13 cellular contexts compared by ENCODE assay signal in genomic region chr11:120147094-120147949, GRCh38. TPM values are rescaled to one million over a fixed set of nuclear protein-coding genes. Genes with fewer than 3 reads are reported as not detected.
A peak's percentile ranks its signal among the peaks of the same experiment; 100 is the strongest.
DNase-seq lines count a peak whose midpoint lies in the region; TF ChIP-seq lines count a peak whose summit lies in the region.
"Had no signal": no experiment of that assay in that cellular context is flagged by ENCODE, and none has a peak within 500 bp of the region (broad histone marks: within the 10 kb centered on the region; RNA-seq: fewer than 3 reads in every experiment).

No MANE protein-coding gene starts in this region.

- H2AFZ ChIP-seq in SK-N-SH (ENCODE audit: low read depth): no peak overlapping the region

- POLR2A ChIA-PET in SK-N-SH (lab: Yijun Ruan, JAX): no interaction called here

- H3K27me3 ChIP-seq in esophagus squamous epithelium: peaks cover 0 to 44% (median 0%) of the 10 kb centered on the region in 4 donors
- H3K27me3 ChIP-seq in SK-N-SH (ENCODE audit: insufficient read depth): peaks cover 22% of the 10 kb centered on the region; the same call in 1 of the 2 replicates

- H3K4me2 ChIP-seq in SK-N-SH: no peak overlapping the region

- H3F3A ChIP-seq in SK-N-SH (replicated peaks; ENCODE audit: insufficient read depth): no peaks in the 10 kb centered on the region

- no peaks in the 10 kb centered on the region for H3K36me3 ChIP-seq in esophagus squamous epithelium
- H3K36me3 ChIP-seq in SK-N-SH (replicated peaks in 1 of 2; ENCODE audit: control insufficient read depth in 1 of 2, insufficient read depth in 2 of 2, low read length in 1 of 2): no peaks in the 10 kb centered on the region

- H3K9me2 ChIP-seq in SK-N-SH: no peaks in the 10 kb centered on the region

- TF ChIP-seq RAD21 in SK-N-SH (IDR thresholded peaks at IDR 0.05; ENCODE audit: low read length): no peak

- no peaks in the 10 kb centered on the region for H3K9me3 ChIP-seq in esophagus squamous epithelium
- H3K9me3 ChIP-seq in SK-N-SH: no peaks in the 10 kb centered on the region
- H3K9me3 ChIP-seq: body of pancreas had no signal

- no peaks in the 10 kb centered on the region for H4K20me1 ChIP-seq in SK-N-SH (ENCODE audit: insufficient read depth)

- peaks cover 25 to 82% (median 26%) of the 10 kb centered on the region in 3 donors for H3K4me1 ChIP-seq in esophagus squamous epithelium
- peaks cover 0 to 22% of the 10 kb centered on the region in 2 experiments; a peak in 2 of 4 replicates for H3K4me1 ChIP-seq in SK-N-SH (ENCODE audit: control insufficient read depth in 1 of 2, insufficient read depth in 2 of 2, low read depth in 1 of 2, low read length in 1 of 2)
- H3K4me1 ChIP-seq: body of pancreas had no signal

- DNase-seq in D341Med (ENCODE audit: low spot score): peak; percentile 12
- peak; percentile 29 for DNase-seq in NCI-H69 (lab: John Stamatoyannopoulos, UW)
- no peak for DNase-seq in esophagus squamous epithelium (lab: John Stamatoyannopoulos, UW)
- peak; percentile 3 for DNase-seq in retina
- DNase-seq in KG1 (lab: John Stamatoyannopoulos, UW): no peak
- DNase-seq in cortex of kidney (lab: John Stamatoyannopoulos, UW): no peak
- no peak for DNase-seq in SK-N-SH
- DNase-seq: activated CD4-positive, alpha-beta T cell treated with anti-CD3 and anti-CD28 coated beads for 4 hours; activated naive CD4-positive, alpha-beta T cell treated with anti-CD3 and anti-CD28 coated beads, Interleukin-2, amount 50 U/mL, for 16 hours; GOT3; NCI-H1105 treated with DMSO at 0.1 percent for 48 hours; NCI-H2171 had no signal

- TF ChIP-seq EP300 in SK-N-SH (IDR thresholded peaks at IDR 0.05; ENCODE audit: borderline replicate concordance in 1 of 2, low read depth in 1 of 2, low read length in 1 of 2): no peak

- no peak overlapping the region for H3K9ac ChIP-seq in SK-N-SH

- CTCF ChIA-PET in SK-N-SH (lab: Yijun Ruan, JAX): interaction anchor here (0.7 to 1.8 kb wide), 9 partner anchors 10 to 412 kb away, joined by 3 to 8 read pairs (median 4); partner anchors contain the start of gene TRIM29

- H3K79me2 ChIP-seq in SK-N-SH (ENCODE audit: insufficient read depth): no peaks in the 10 kb centered on the region

- TF ChIP-seq CTCF in esophagus squamous epithelium (IDR thresholded peaks at IDR 0.05) (peak in 2 of 6 experiments; percentile 21 to 41), SK-N-SH (IDR thresholded peaks at IDR 0.05) (no peak)

- intact Hi-C loops in esophagus squamous epithelium (cut with DNase I): no loop called here

- H3K4me3 ChIP-seq in esophagus squamous epithelium (peak overlapping the region in 3 of 4 donors; percentile 3 to 16 (median 15)), SK-N-SH (ENCODE audit: low read depth in 2 of 2, low read length in 1 of 2) (no peak overlapping the region)
- H3K4me3 ChIP-seq: body of pancreas had no signal

- peak overlapping the region; percentile 79 to 94 (median 90) for H3K27ac ChIP-seq in esophagus squamous epithelium
- no peak overlapping the region for H3K27ac ChIP-seq in SK-N-SH (ENCODE audit: low read depth in 2 of 2, low read length in 1 of 2)
- H3K27ac ChIP-seq: body of pancreas had no signal

- 63 to 69% methylated on average over 14 of the region's 17 CpGs for WGBS in esophagus squamous epithelium, 2 donors
- WGBS in SK-N-SH (ENCODE audit: low lambda C conversion rate): 63% methylated on average over 14 of the region's 17 CpGs

- TF ChIP-seq POLR2A in esophagus squamous epithelium (IDR thresholded peaks at IDR 0.05): peak in 1 of 4 donors; percentile 7

TF ChIP-seq in SK-N-SH, 30 proteins besides CTCF, POLR2A, EP300 and RAD21:
- TF ChIP-seq, protein P1, sequence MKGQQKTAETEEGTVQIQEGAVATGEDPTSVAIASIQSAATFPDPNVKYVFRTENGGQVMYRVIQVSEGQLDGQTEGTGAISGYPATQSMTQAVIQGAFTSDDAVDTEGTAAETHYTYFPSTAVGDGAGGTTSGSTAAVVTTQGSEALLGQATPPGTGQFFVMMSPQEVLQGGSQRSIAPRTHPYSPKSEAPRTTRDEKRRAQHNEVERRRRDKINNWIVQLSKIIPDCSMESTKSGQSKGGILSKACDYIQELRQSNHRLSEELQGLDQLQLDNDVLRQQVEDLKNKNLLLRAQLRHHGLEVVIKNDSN (IDR thresholded peaks at IDR 0.05; ENCODE audit: borderline replicate concordance, low read depth): no peak
- no peak for TF ChIP-seq POLR2AphosphoS5 (IDR thresholded peaks at IDR 0.05; ENCODE audit: low read depth, low read length)
- TF ChIP-seq EZH2phosphoT487 (IDR thresholded peaks at IDR 0.05; ENCODE audit: borderline replicate concordance, low read depth): no peak
- no peak for TF ChIP-seq JUND (IDR thresholded peaks at IDR 0.05)
- TF ChIP-seq USF2 (IDR thresholded peaks at IDR 0.05; ENCODE audit: borderline replicate concordance, low read depth, low read length): no peak
- TF ChIP-seq NFIC (IDR thresholded peaks at IDR 0.05; ENCODE audit: borderline replicate concordance): no peak
- TF ChIP-seq PBX3 (IDR thresholded peaks at IDR 0.05): no peak
- no peak for TF ChIP-seq GATA2 (CRISPR knock-in tag; IDR thresholded peaks at IDR 0.05)
- TF ChIP-seq SIN3A (IDR thresholded peaks at IDR 0.05; ENCODE audit: borderline replicate concordance, low read depth, low read length): no peak
- TF ChIP-seq FOXJ3 (CRISPR knock-in tag; IDR thresholded peaks at IDR 0.05): no peak
- TF ChIP-seq TCF12 (IDR thresholded peaks at IDR 0.05): no peak
- TF ChIP-seq ELF1 (IDR thresholded peaks at IDR 0.05): no peak
- TF ChIP-seq MAX (IDR thresholded peaks at IDR 0.05; ENCODE audit: low read depth): no peak
- TF ChIP-seq, protein P2, sequence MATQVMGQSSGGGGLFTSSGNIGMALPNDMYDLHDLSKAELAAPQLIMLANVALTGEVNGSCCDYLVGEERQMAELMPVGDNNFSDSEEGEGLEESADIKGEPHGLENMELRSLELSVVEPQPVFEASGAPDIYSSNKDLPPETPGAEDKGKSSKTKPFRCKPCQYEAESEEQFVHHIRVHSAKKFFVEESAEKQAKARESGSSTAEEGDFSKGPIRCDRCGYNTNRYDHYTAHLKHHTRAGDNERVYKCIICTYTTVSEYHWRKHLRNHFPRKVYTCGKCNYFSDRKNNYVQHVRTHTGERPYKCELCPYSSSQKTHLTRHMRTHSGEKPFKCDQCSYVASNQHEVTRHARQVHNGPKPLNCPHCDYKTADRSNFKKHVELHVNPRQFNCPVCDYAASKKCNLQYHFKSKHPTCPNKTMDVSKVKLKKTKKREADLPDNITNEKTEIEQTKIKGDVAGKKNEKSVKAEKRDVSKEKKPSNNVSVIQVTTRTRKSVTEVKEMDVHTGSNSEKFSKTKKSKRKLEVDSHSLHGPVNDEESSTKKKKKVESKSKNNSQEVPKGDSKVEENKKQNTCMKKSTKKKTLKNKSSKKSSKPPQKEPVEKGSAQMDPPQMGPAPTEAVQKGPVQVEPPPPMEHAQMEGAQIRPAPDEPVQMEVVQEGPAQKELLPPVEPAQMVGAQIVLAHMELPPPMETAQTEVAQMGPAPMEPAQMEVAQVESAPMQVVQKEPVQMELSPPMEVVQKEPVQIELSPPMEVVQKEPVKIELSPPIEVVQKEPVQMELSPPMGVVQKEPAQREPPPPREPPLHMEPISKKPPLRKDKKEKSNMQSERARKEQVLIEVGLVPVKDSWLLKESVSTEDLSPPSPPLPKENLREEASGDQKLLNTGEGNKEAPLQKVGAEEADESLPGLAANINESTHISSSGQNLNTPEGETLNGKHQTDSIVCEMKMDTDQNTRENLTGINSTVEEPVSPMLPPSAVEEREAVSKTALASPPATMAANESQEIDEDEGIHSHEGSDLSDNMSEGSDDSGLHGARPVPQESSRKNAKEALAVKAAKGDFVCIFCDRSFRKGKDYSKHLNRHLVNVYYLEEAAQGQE (IDR thresholded peaks at IDR 0.05; ENCODE audit: low read depth, low read length): no peak

RNA-seq across cellular contexts. Expression of gene TRIM29, which starts 9.4 kb away (rescaled TPM):
- total RNA-seq in esophagus squamous epithelium: 1,000 to 10,000 TPM in 1 of 4 donors, 100 to 1,000 TPM in 3; 691 to 1,472 (median 816) TPM
- 0.03 TPM in 1 of 2 replicates, not detected in the other for polyA plus RNA-seq in SK-N-SH (2012; rRNA removed)
- polyA plus RNA-seq in SK-N-SH (2012; cell fraction: cytosol; rRNA removed): 0.03 TPM in 1 of 2 replicates, not detected in the other
- polyA plus RNA-seq in SK-N-SH (2012; cell fraction: nucleus; rRNA removed): 0.05 TPM in 1 of 2 replicates, not detected in the other

Comparison
In these comparisons a context has a peak if more than half of its experiments do, and no peak if none do; other contexts are left out.
1. DNase-seq: peak in D341Med (single experiment), NCI-H69 (single experiment) and retina (single experiment); none in esophagus squamous epithelium (single experiment), KG1 (single experiment), cortex of kidney (single experiment) and SK-N-SH (single experiment).
2. H3K27ac ChIP-seq: peak in esophagus squamous epithelium (4 of 4); none in SK-N-SH (0 of 2).
3. H3K4me3 ChIP-seq: peak in esophagus squamous epithelium (3 of 4); none in SK-N-SH (0 of 2).